In the genomic region with DNA sequence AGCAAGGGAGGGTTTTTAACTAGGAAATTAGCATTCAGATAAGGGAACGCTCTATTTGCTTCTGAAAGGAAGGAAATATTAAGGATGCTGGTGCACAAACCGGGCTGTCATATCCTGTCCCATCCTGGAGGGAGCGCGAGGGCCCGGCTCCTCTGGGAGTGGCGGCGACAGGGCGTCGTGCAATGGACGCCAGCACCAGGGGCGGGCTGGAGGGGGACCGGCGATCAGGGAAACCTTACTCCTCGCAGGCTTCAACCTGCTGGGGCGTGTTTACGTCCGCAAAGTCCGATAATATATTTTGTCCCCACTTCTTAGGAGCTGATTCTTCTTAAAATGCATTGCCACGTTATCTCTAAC, we compare ENCODE assay signal across 12 cellular contexts.
DNase-seq lines count a peak whose midpoint lies in the region; ATAC-seq, FAIRE-seq and TF ChIP-seq lines count a peak whose summit lies in the region.
"Had no signal": no experiment of that assay in that cellular context is flagged by ENCODE, and none has a peak within 500 bp of the region (broad histone marks: within the 10 kb centered on the region; RNA-seq: fewer than 3 reads in every experiment).

No MANE protein-coding gene starts in this region.

- no peaks in the 10 kb centered on the region for H3K9me3 ChIP-seq in iPS-18a (ENCODE audit: control insufficient read depth, low read depth, low read length)
- no peaks in the 10 kb centered on the region for H3K9me3 ChIP-seq in spleen

- ATAC-seq in activated CD8-positive, alpha-beta T cell treated with anti-CD3 and anti-CD28 coated beads, Interleukin-2, amount 10 ng/mL, durations not matched to agents 7 days and 5 days, result peak; percentile 24
- no peak for ATAC-seq in HG02884 (IDR thresholded peaks at IDR 0.05; ENCODE audit: unreplicated experiment)

- POLR2A ChIA-PET in activated CD4-positive, alpha-beta T cell treated with anti-CD3 and anti-CD28 coated beads, Interleukin-2, amount 10 ng/mL, durations not matched to agents 7 days and 5 days (lab: Charles Lee), result no interaction called here
- POLR2A ChIA-PET in activated CD8-positive, alpha-beta T cell treated with anti-CD3 and anti-CD28 coated beads, Interleukin-2, amount 10 ng/mL, durations not matched to agents 7 days and 5 days (lab: Charles Lee), result no interaction called here

- H3K27me3 ChIP-seq in iPS-18a (ENCODE audit: control insufficient read depth, insufficient read depth, low read length), result peaks cover 88% of the 10 kb centered on the region
- peaks cover 0 to 86% (median 40%) of the 10 kb centered on the region in 7 donors for H3K27me3 ChIP-seq in spleen (replicated peaks in 1 of 7)

- peak in 1 of 11 experiments; percentile 2 for TF ChIP-seq CTCF in spleen (IDR thresholded peaks at IDR 0.05 in 8 of 11, conservative IDR thresholded peaks at IDR 0.05 in 3 of 11)

- H3K4me3 ChIP-seq in iPS-18a (ENCODE audit: low read length) (peak overlapping the region; percentile 47), spleen (peak overlapping the region in 6 of 8 donors; percentile 23 to 68 (median 40))
- H3K4me3 ChIP-seq: lung had no signal

- H3K4me1 Mint-ChIP-seq in activated CD4-positive, alpha-beta T cell treated with anti-CD3 and anti-CD28 coated beads, Interleukin-2, amount 10 ng/mL, durations not matched to agents 24 days and 14 days, result peaks cover 7% of the 10 kb centered on the region
- H3K4me1 Mint-ChIP-seq in activated CD4-positive, alpha-beta T cell treated with anti-CD3 and anti-CD28 coated beads, Interleukin-2, amount 10 ng/mL, durations not matched to agents 7 days and 5 days, result peaks cover 11% of the 10 kb centered on the region
- H3K4me1 Mint-ChIP-seq in activated CD8-positive, alpha-beta T cell treated with anti-CD3 and anti-CD28 coated beads, Interleukin-2, amount 10 ng/mL, durations not matched to agents 7 days and 5 days (ENCODE audit: low read depth), result peaks cover 13% of the 10 kb centered on the region

- peaks cover 61% of the 10 kb centered on the region for H3K27me3 Mint-ChIP-seq in activated CD4-positive, alpha-beta T cell treated with anti-CD3 and anti-CD28 coated beads, Interleukin-2, amount 10 ng/mL, durations not matched to agents 24 days and 14 days
- H3K27me3 Mint-ChIP-seq in activated CD4-positive, alpha-beta T cell treated with anti-CD3 and anti-CD28 coated beads, Interleukin-2, amount 10 ng/mL, durations not matched to agents 7 days and 5 days, result peaks cover 56% of the 10 kb centered on the region
- H3K27me3 Mint-ChIP-seq in activated CD8-positive, alpha-beta T cell treated with anti-CD3 and anti-CD28 coated beads, Interleukin-2, amount 10 ng/mL, durations not matched to agents 7 days and 5 days (ENCODE audit: low read depth), result peaks cover 61% of the 10 kb centered on the region

- TF ChIP-seq POLR2A in spleen (IDR thresholded peaks at IDR 0.05) (no peak), H54 (IDR thresholded peaks at IDR 0.05; ENCODE audit: low read depth, low read length) (no peak)

- intact Hi-C loops in activated CD4-positive, alpha-beta T cell treated with anti-CD3 and anti-CD28 coated beads, Interleukin-2, amount 10 ng/mL, durations not matched to agents 24 days and 14 days (cut with micrococcal nuclease), result loop anchor here (2.0 kb wide), 1 partner anchor 326 kb away; no protein-coding TSS in a partner anchor
- intact Hi-C loops in spleen (cut with DNase I; ENCODE audit: low total_unique reads), result no loop called here

- 3 to 23% (median 8%) methylated on average over 19 of the region's 19 CpGs for WGBS in spleen, 5 donors

- no peak overlapping the region for H3K27ac Mint-ChIP-seq in activated CD4-positive, alpha-beta T cell treated with anti-CD3 and anti-CD28 coated beads, Interleukin-2, amount 10 ng/mL, durations not matched to agents 24 days and 14 days
- no peak overlapping the region for H3K27ac Mint-ChIP-seq in activated CD4-positive, alpha-beta T cell treated with anti-CD3 and anti-CD28 coated beads, Interleukin-2, amount 10 ng/mL, durations not matched to agents 7 days and 5 days
- H3K27ac Mint-ChIP-seq in activated CD8-positive, alpha-beta T cell treated with anti-CD3 and anti-CD28 coated beads, Interleukin-2, amount 10 ng/mL, durations not matched to agents 7 days and 5 days, result no peak overlapping the region

- H3K9ac ChIP-seq in iPS-18a (ENCODE audit: low read length), result no peak overlapping the region

- H3K36me3 Mint-ChIP-seq in activated CD4-positive, alpha-beta T cell treated with anti-CD3 and anti-CD28 coated beads, Interleukin-2, amount 10 ng/mL, durations not matched to agents 24 days and 14 days (ENCODE audit: low read depth), result no peaks in the 10 kb centered on the region
- H3K36me3 Mint-ChIP-seq in activated CD4-positive, alpha-beta T cell treated with anti-CD3 and anti-CD28 coated beads, Interleukin-2, amount 10 ng/mL, durations not matched to agents 7 days and 5 days (ENCODE audit: low read depth), result no peaks in the 10 kb centered on the region
- no peaks in the 10 kb centered on the region for H3K36me3 Mint-ChIP-seq in activated CD8-positive, alpha-beta T cell treated with anti-CD3 and anti-CD28 coated beads, Interleukin-2, amount 10 ng/mL, durations not matched to agents 7 days and 5 days (ENCODE audit: low read depth)

- no peak for FAIRE-seq in H54 (lab: Jason Lieb, UNC)

- CTCF ChIA-PET in activated CD4-positive, alpha-beta T cell treated with anti-CD3 and anti-CD28 coated beads, Interleukin-2, amount 10 ng/mL, durations not matched to agents 7 days and 5 days (lab: Charles Lee), result interaction anchor here (0.6 kb wide), 2 partner anchors 11 to 400 kb away, joined by 3 to 5 read pairs; no protein-coding TSS in a partner anchor
- CTCF ChIA-PET in activated CD8-positive, alpha-beta T cell treated with anti-CD3 and anti-CD28 coated beads, Interleukin-2, amount 10 ng/mL, durations not matched to agents 7 days and 5 days (lab: Charles Lee), result no interaction called here

- H3K27ac ChIP-seq in iPS-18a (ENCODE audit: low read length) (no peak overlapping the region), spleen (no peak overlapping the region)

- peak; percentile 49 for DNase-seq in activated CD4-positive, alpha-beta T cell treated with anti-CD3 and anti-CD28 coated beads, Interleukin-2, amount 10 ng/mL, durations not matched to agents 24 days and 14 days
- DNase-seq in activated CD4-positive, alpha-beta T cell treated with anti-CD3 and anti-CD28 coated beads, Interleukin-2, amount 10 ng/mL, durations not matched to agents 7 days and 5 days, result no peak
- DNase-seq in activated CD8-positive, alpha-beta T cell treated with anti-CD3 and anti-CD28 coated beads, Interleukin-2, amount 10 ng/mL, durations not matched to agents 7 days and 5 days, result no peak
- DNase-seq in spleen (no peak), H54 (ENCODE audit: insufficient read length, low spot score) (no peak), inferior parietal cortex (ENCODE audit: extremely low spot score) (no peak)
- DNase-seq: activated CD4-positive, alpha-beta T cell treated with anti-CD3 and anti-CD28 coated beads for 1 hour; KG1; NCI-H774 had no signal

- no peaks in the 10 kb centered on the region for H3K9me3 Mint-ChIP-seq in activated CD4-positive, alpha-beta T cell treated with anti-CD3 and anti-CD28 coated beads, Interleukin-2, amount 10 ng/mL, durations not matched to agents 24 days and 14 days
- H3K9me3 Mint-ChIP-seq in activated CD4-positive, alpha-beta T cell treated with anti-CD3 and anti-CD28 coated beads, Interleukin-2, amount 10 ng/mL, durations not matched to agents 7 days and 5 days, result no peaks in the 10 kb centered on the region
- H3K9me3 Mint-ChIP-seq in activated CD8-positive, alpha-beta T cell treated with anti-CD3 and anti-CD28 coated beads, Interleukin-2, amount 10 ng/mL, durations not matched to agents 7 days and 5 days (ENCODE audit: insufficient read depth), result no peaks in the 10 kb centered on the region

- H3K4me1 ChIP-seq in iPS-18a (ENCODE audit: control insufficient read depth, low read depth, low read length) (peaks cover 10% of the 10 kb centered on the region), spleen (peaks cover 4 to 23% (median 18%) of the 10 kb centered on the region in 6 donors)

- no peaks in the 10 kb centered on the region for H3K36me3 ChIP-seq in iPS-18a (ENCODE audit: control insufficient read depth, low read depth, low read length)
- no peaks in the 10 kb centered on the region for H3K36me3 ChIP-seq in spleen

- peak overlapping the region; percentile 67 for H3K4me3 Mint-ChIP-seq in activated CD4-positive, alpha-beta T cell treated with anti-CD3 and anti-CD28 coated beads, Interleukin-2, amount 10 ng/mL, durations not matched to agents 24 days and 14 days
- H3K4me3 Mint-ChIP-seq in activated CD4-positive, alpha-beta T cell treated with anti-CD3 and anti-CD28 coated beads, Interleukin-2, amount 10 ng/mL, durations not matched to agents 7 days and 5 days, result no peak overlapping the region
- peak overlapping the region; percentile 45 for H3K4me3 Mint-ChIP-seq in activated CD8-positive, alpha-beta T cell treated with anti-CD3 and anti-CD28 coated beads, Interleukin-2, amount 10 ng/mL, durations not matched to agents 7 days and 5 days
